ENCODE assay signal across 8 cellular contexts in the genomic region with DNA sequence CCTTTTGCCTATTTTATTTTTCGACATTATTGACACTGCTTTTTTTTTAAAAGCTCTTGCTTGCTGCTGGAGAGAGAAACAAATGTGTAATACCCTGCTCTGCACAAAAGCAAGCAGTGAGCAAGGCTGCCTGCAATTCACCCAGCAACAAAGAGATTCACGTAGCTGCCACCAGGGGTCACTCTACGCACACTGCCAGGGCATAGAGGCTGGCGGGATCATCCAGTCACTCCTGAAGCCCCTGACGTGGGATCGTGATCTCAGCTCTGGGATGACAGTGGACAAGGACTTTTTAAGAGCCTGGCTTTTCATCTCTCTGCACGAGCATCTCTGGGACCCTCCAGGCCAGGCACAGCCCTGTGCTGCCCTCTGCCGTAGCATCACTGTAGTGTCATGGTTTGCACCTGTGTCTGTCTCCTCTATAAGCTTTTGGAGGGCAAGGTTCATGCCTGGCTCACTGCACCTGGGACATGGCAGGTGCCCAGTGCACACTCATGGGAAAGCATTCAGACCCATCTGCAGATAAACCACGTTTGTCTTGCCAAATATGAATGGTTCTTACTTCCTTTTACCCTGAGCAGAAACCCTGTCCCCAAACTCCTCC. TPM values are rescaled to one million over a fixed set of nuclear protein-coding genes. Genes with fewer than 3 reads are reported as not detected.
DNase-seq lines count a peak whose midpoint lies in the region; ATAC-seq and TF ChIP-seq lines count a peak whose summit lies in the region.

No MANE protein-coding gene starts in this region.

- H3K9ac ChIP-seq in OCI-LY3 (ENCODE audit: low read length) = no peak overlapping the region

- peaks cover 0 to 2% (median 0%) of the 10 kb centered on the region in 3 donors for H3K36me3 Mint-ChIP-seq in CD8-positive, alpha-beta memory T cell
- no peaks in the 10 kb centered on the region for H3K36me3 Mint-ChIP-seq in activated T-helper 17 cell treated with anti-CD3 and anti-CD28 coated beads, Interleukin-2, amount 50 U/mL, for 72 hours (ENCODE audit: low read depth)
- H3K36me3 Mint-ChIP-seq in osteocyte (ENCODE audit: unreplicated experiment) = no peaks in the 10 kb centered on the region

- H3K36me3 ChIP-seq in CD8-positive, alpha-beta memory T cell (ENCODE audit: insufficient read depth, low read length) = no peaks in the 10 kb centered on the region
- H3K36me3 ChIP-seq in OCI-LY3 (replicated peaks; ENCODE audit: low read depth, low read length) = no peaks in the 10 kb centered on the region

- H3K27ac ChIP-seq in CD8-positive, alpha-beta memory T cell (ENCODE audit: low read depth, low read length) = no peak overlapping the region
- H3K27ac ChIP-seq in HL-60 (replicated peaks) (no peak overlapping the region), OCI-LY3 (ENCODE audit: low read length) (no peak overlapping the region)

- POLR2A ChIA-PET in CD8-positive, alpha-beta memory T cell (lab: Charles Lee) = no interaction called here

- no peaks in the 10 kb centered on the region for H3K79me2 ChIP-seq in OCI-LY3 (ENCODE audit: low read length)

- no peak overlapping the region for H3K27ac Mint-ChIP-seq in CD8-positive, alpha-beta memory T cell
- no peak overlapping the region for H3K27ac Mint-ChIP-seq in activated T-helper 17 cell treated with anti-CD3 and anti-CD28 coated beads, Interleukin-2, amount 50 U/mL, for 72 hours
- H3K27ac Mint-ChIP-seq in osteocyte (ENCODE audit: unreplicated experiment) = no peak overlapping the region

- ATAC-seq in activated T-helper 17 cell treated with anti-CD3 and anti-CD28 coated beads, Interleukin-2, amount 50 U/mL, for 72 hours (replicated peaks) = peak; percentile 67

- no peaks in the 10 kb centered on the region for H3K27me3 ChIP-seq in CD8-positive, alpha-beta memory T cell (ENCODE audit: insufficient read depth, low read length, poor library complexity, severe bottlenecking)
- H3K27me3 ChIP-seq in HL-60 (ENCODE audit: insufficient read depth, poor library complexity, severe bottlenecking) (no peaks in the 10 kb centered on the region), OCI-LY3 (ENCODE audit: low read depth, low read length) (peaks cover 3% of the 10 kb centered on the region; the same call in 1 of the 2 replicates)

- no peak overlapping the region for H2AFZ ChIP-seq in OCI-LY3 (ENCODE audit: low read depth, low read length)

- H3K4me1 Mint-ChIP-seq in CD8-positive, alpha-beta memory T cell = peaks cover 0 to 5% (median 0%) of the 10 kb centered on the region in 3 donors
- H3K4me1 Mint-ChIP-seq in activated T-helper 17 cell treated with anti-CD3 and anti-CD28 coated beads, Interleukin-2, amount 50 U/mL, for 72 hours = no peaks in the 10 kb centered on the region
- H3K4me1 Mint-ChIP-seq in osteocyte (ENCODE audit: unreplicated experiment) = no peaks in the 10 kb centered on the region

- no peaks in the 10 kb centered on the region for H3K9me3 Mint-ChIP-seq in CD8-positive, alpha-beta memory T cell
- no peaks in the 10 kb centered on the region for H3K9me3 Mint-ChIP-seq in activated T-helper 17 cell treated with anti-CD3 and anti-CD28 coated beads, Interleukin-2, amount 50 U/mL, for 72 hours
- H3K9me3 Mint-ChIP-seq in osteocyte (ENCODE audit: unreplicated experiment) = no peaks in the 10 kb centered on the region

- H3K4me1 ChIP-seq in CD8-positive, alpha-beta memory T cell (ENCODE audit: insufficient read depth, low read length) = no peaks in the 10 kb centered on the region
- H3K4me1 ChIP-seq in OCI-LY3 (ENCODE audit: low read length) = no peaks in the 10 kb centered on the region

- H3K4me3 ChIP-seq in CD8-positive, alpha-beta memory T cell (ENCODE audit: low read length) = no peak overlapping the region
- H3K4me3 ChIP-seq in HL-60 (replicated peaks; ENCODE audit: insufficient read depth, low read length) (no peak overlapping the region), OCI-LY3 (ENCODE audit: low read length) (no peak overlapping the region)

- peak; percentile 69 for TF ChIP-seq CTCF in HL-60 (IDR thresholded peaks at IDR 0.05; ENCODE audit: insufficient read depth, low read length)
- TF ChIP-seq CTCF in OCI-LY3 (IDR thresholded peaks at IDR 0.05; ENCODE audit: low read depth, low read length) = peak; percentile 96
- peak; percentile 94 for TF ChIP-seq CTCF in osteocyte (IDR thresholded peaks at IDR 0.05)

- DNase-seq in CD8-positive, alpha-beta memory T cell = peak in 4 of 5 donors; percentile 11 to 39 (median 28)
- peak; percentile 71 for DNase-seq in GM19238 (ENCODE audit: insufficient read length, low spot score)
- peak; percentile 15 to 19 for DNase-seq in HL-60 (ENCODE audit: low read depth in 1 of 2, low spot score in 1 of 2)
- peak; percentile 50 for DNase-seq in germinal center (ENCODE audit: low spot score)
- DNase-seq in osteocyte (ENCODE audit: extremely low spot score, unreplicated experiment) = no peak
- DNase-seq in T1000 (lab: John Stamatoyannopoulos, UW) = no peak

- no peaks in the 10 kb centered on the region for H3K9me3 ChIP-seq in CD8-positive, alpha-beta memory T cell (ENCODE audit: low read length)
- H3K9me3 ChIP-seq in OCI-LY3 (ENCODE audit: insufficient read depth, low read length) = no peaks in the 10 kb centered on the region

- H3K4me3 Mint-ChIP-seq in CD8-positive, alpha-beta memory T cell = no peak overlapping the region
- H3K4me3 Mint-ChIP-seq in activated T-helper 17 cell treated with anti-CD3 and anti-CD28 coated beads, Interleukin-2, amount 50 U/mL, for 72 hours = no peak overlapping the region
- H3K4me3 Mint-ChIP-seq in osteocyte (ENCODE audit: unreplicated experiment) = no peak overlapping the region

- peak overlapping the region; percentile 45 for H3K4me2 ChIP-seq in OCI-LY3 (ENCODE audit: low read length)

- CTCF ChIA-PET in CD8-positive, alpha-beta memory T cell (lab: Charles Lee) = interaction anchor here (0.8 to 3.9 kb wide), 8 partner anchors 9 to 333 kb away, joined by 3 to 35 read pairs (median 4); no protein-coding TSS in a partner anchor

- no peaks in the 10 kb centered on the region for H4K20me1 ChIP-seq in OCI-LY3 (ENCODE audit: insufficient read depth, low read length)

- peaks cover 0 to 7% of the 10 kb centered on the region in 2 donors for H3K27me3 Mint-ChIP-seq in CD8-positive, alpha-beta memory T cell
- H3K27me3 Mint-ChIP-seq in activated T-helper 17 cell treated with anti-CD3 and anti-CD28 coated beads, Interleukin-2, amount 50 U/mL, for 72 hours = peaks cover 12% of the 10 kb centered on the region
- H3K27me3 Mint-ChIP-seq in osteocyte (ENCODE audit: unreplicated experiment) = peaks cover 22% of the 10 kb centered on the region

RNA-seq across cellular contexts. Expression of gene C4orf50, which starts 19.8 kb away (rescaled TPM):
- under 1 TPM; 0.24 to 0.37 TPM for total RNA-seq in CD8-positive, alpha-beta memory T cell
- 0.08 TPM for polyA plus RNA-seq in CD8-positive, alpha-beta memory T cell
- total RNA-seq in activated T-helper 17 cell treated with anti-CD3 and anti-CD28 coated beads, Interleukin-2, amount 50 U/mL, for 72 hours = 1 to 10 TPM in 1 of 2 donors, under 1 TPM in 1; 0.34 to 2.1 TPM
- not detected in 2 replicates for total RNA-seq in osteocyte

Comparison
In these comparisons a context has a peak if more than half of its experiments do, and no peak if none do; other contexts are left out.
1. DNase-seq: peak in CD8-positive, alpha-beta memory T cell (4 of 5), GM19238 (single experiment), HL-60 (2 of 2) and germinal center (single experiment); none in osteocyte (single experiment) and T1000 (single experiment).
2. Peak in every context shown above with its lines, with median percentiles within 50 percentile points of each other: CTCF ChIP-seq.